ENCODE assay signal across 30 cellular contexts in genomic region chr19:35070471-35070870, GRCh38. TPM values are rescaled to one million over a fixed set of nuclear protein-coding genes. Genes with fewer than 3 reads are reported as not detected.
"Had no signal": no experiment of that assay in that cellular context is flagged by ENCODE, and none has a peak within 500 bp of the region (broad histone marks: within the 10 kb centered on the region; RNA-seq: fewer than 3 reads in every experiment).

No MANE protein-coding gene starts in this region.

- FAIRE-seq: endometrium, kidney, urothelium cell line had no signal

- H3K36me3 ChIP-seq: esophagus squamous epithelium, neural progenitor cell, prostate gland, right atrium auricular region, stomach, thoracic aorta, tibial nerve, upper lobe of left lung had no signal

- DNase-seq: dermis blood vessel endothelial cell; effector memory CD8-positive, alpha-beta T cell; erythroblast; esophagus squamous epithelium; foreskin melanocyte; kidney; stimulated activated CD4-positive, alpha-beta T cell treated with anti-CD3 and anti-CD28 coated beads, Interleukin-2, amount 100 ng/mL, for 24 hours; stimulated activated CD4-positive, alpha-beta T cell treated with anti-CD3 and anti-CD28 coated beads, Interleukin-4, amount 100 ng/mL, for 24 hours; stimulated activated naive CD4-positive, alpha-beta T cell treated with Interleukin-2 at 50 U/mL for 16 hours; stomach; upper lobe of left lung had no signal

- H3K27ac ChIP-seq: coronary artery, esophagus squamous epithelium, neural progenitor cell, parathyroid adenoma, prostate gland, right atrium auricular region, stomach, thoracic aorta, tibial nerve, upper lobe of left lung had no signal

- H3K4me1 ChIP-seq: prostate gland had no signal

- H3K27me3 ChIP-seq: esophagus squamous epithelium, neural progenitor cell, right atrium auricular region, stomach, tibial nerve, upper lobe of left lung had no signal

- H3K9ac ChIP-seq: neural progenitor cell, parathyroid adenoma had no signal

- H2AFZ ChIP-seq: neural progenitor cell, parathyroid adenoma had no signal

- H3K4me3 Mint-ChIP-seq: effector memory CD8-positive, alpha-beta T cell; memory B cell; nephron; neural progenitor cell; stimulated activated effector memory CD8-positive, alpha-beta T cell treated with anti-CD3 and anti-CD28 coated beads, Interleukin-12 subunit alpha, Interleukin-12 subunit beta, amount 100 ng/mL, for 72 hours had no signal

- H3K4me2 ChIP-seq: neural progenitor cell, smooth muscle cell had no signal

- H3K4me3 ChIP-seq: coronary artery, esophagus squamous epithelium, lung, neural progenitor cell, prostate gland, right atrium auricular region, smooth muscle cell, stomach, thoracic aorta, tibial nerve, upper lobe of left lung had no signal

- H3K36me3 Mint-ChIP-seq: memory B cell; neural progenitor cell; stimulated activated effector memory CD8-positive, alpha-beta T cell treated with anti-CD3 and anti-CD28 coated beads, Interleukin-12 subunit alpha, Interleukin-12 subunit beta, amount 100 ng/mL, for 72 hours had no signal

- H3K9me3 ChIP-seq: prostate gland had no signal

- ATAC-seq: effector memory CD8-positive, alpha-beta T cell; left lobe of liver; sciatic nerve; stimulated activated effector memory CD8-positive, alpha-beta T cell treated with anti-CD3 and anti-CD28 coated beads, Interleukin-12 subunit alpha, Interleukin-12 subunit beta, amount 100 ng/mL, for 72 hours had no signal

- H3K27ac Mint-ChIP-seq: effector memory CD8-positive, alpha-beta T cell; memory B cell; neural progenitor cell; stimulated activated effector memory CD8-positive, alpha-beta T cell treated with anti-CD3 and anti-CD28 coated beads, Interleukin-12 subunit alpha, Interleukin-12 subunit beta, amount 100 ng/mL, for 72 hours had no signal

- H3K79me2 ChIP-seq: parathyroid adenoma had no signal

- H3K9me3 Mint-ChIP-seq: effector memory CD8-positive, alpha-beta T cell; memory B cell; nephron; stimulated activated effector memory CD8-positive, alpha-beta T cell treated with anti-CD3 and anti-CD28 coated beads, Interleukin-12 subunit alpha, Interleukin-12 subunit beta, amount 100 ng/mL, for 72 hours had no signal

RNA-seq across cellular contexts. Expression of gene FXYD3, which starts 45.2 kb away (rescaled TPM):
- total RNA-seq: liver, mononuclear cell, osteoblast had no signal
